Comparison of ENCODE assay signal across 19 cellular contexts in genomic region chr19:15240539-15240938, GRCh38. TPM values are rescaled to one million over a fixed set of nuclear protein-coding genes. Genes with fewer than 3 reads are reported as not detected.
"Had no signal": no experiment of that assay in that cellular context is flagged by ENCODE, and none has a peak within 500 bp of the region (broad histone marks: within the 10 kb centered on the region; RNA-seq: fewer than 3 reads in every experiment).

No MANE protein-coding gene starts in this region.

- ATAC-seq: gastroesophageal sphincter; left lobe of liver; naive thymus-derived CD4-positive, alpha-beta T cell; stimulated activated naive CD8-positive, alpha-beta T cell treated with anti-CD3 and anti-CD28 coated beads, Interleukin-15, Interleukin-2, amounts not matched to agents 100 U/mL and 50 U/mL, for 24 hours; upper lobe of right lung had no signal

- DNase-seq: dermis blood vessel endothelial cell; esophagus squamous epithelium; foreskin fibroblast; glutamatergic neuron; islet precursor cell; mammary epithelial cell; naive thymus-derived CD4-positive, alpha-beta T cell; nephron progenitor cell; ovary; small intestine; stimulated activated CD4-positive, alpha-beta T cell treated with anti-CD3 and anti-CD28 coated beads, Interleukin-12 subunit alpha, Interleukin-12 subunit beta, amount 100 ng/mL, for 4 hours; stimulated activated naive CD8-positive, alpha-beta T cell treated with anti-CD3 and anti-CD28 coated beads, Interleukin-15, Interleukin-2, amounts not matched to agents 100 U/mL and 50 U/mL, for 24 hours; thyroid gland; upper lobe of right lung had no signal

- H3K27ac ChIP-seq: esophagus squamous epithelium, gastroesophageal sphincter, ovary, right atrium auricular region, suprapubic skin, thyroid gland, upper lobe of right lung, vagina had no signal

- H3K4me3 Mint-ChIP-seq: naive thymus-derived CD4-positive, alpha-beta T cell; nephron progenitor cell had no signal

- H3K27me3 Mint-ChIP-seq: naive thymus-derived CD4-positive, alpha-beta T cell had no signal

- H3K36me3 ChIP-seq: ovary had no signal

- FAIRE-seq: small intestine had no signal

- H3K27me3 ChIP-seq: esophagus squamous epithelium, gastroesophageal sphincter, ovary, right atrium auricular region, suprapubic skin, thyroid gland, upper lobe of right lung, vagina had no signal

- H3K4me3 ChIP-seq: esophagus squamous epithelium, gastroesophageal sphincter, ovary, right atrium auricular region, suprapubic skin, thyroid gland, upper lobe of right lung, vagina had no signal

- H3K4me1 ChIP-seq: esophagus squamous epithelium, suprapubic skin, thyroid gland, upper lobe of right lung had no signal

- H3K9me3 ChIP-seq: esophagus squamous epithelium, gastroesophageal sphincter, ovary, right atrium auricular region, suprapubic skin, thyroid gland, upper lobe of right lung, vagina had no signal

- H3K9me3 Mint-ChIP-seq: naive thymus-derived CD4-positive, alpha-beta T cell; nephron progenitor cell had no signal

RNA-seq across cellular contexts. Expression of gene EPHX3, which starts 8.3 kb away (rescaled TPM):
- polyA plus RNA-seq: naive thymus-derived CD4-positive, alpha-beta T cell had no signal

RNA-seq across cellular contexts. Expression of gene NOTCH3, which starts 39.7 kb away (rescaled TPM):
- polyA plus RNA-seq: naive thymus-derived CD4-positive, alpha-beta T cell had no signal
